ENCODE assay signal across 12 cellular contexts in genomic region chr5:74476197-74477081, GRCh38.
"Had no signal": no experiment of that assay in that cellular context is flagged by ENCODE, and none has a peak within 500 bp of the region (broad histone marks: within the 10 kb centered on the region; RNA-seq: fewer than 3 reads in every experiment).

No MANE protein-coding gene starts in this region.

- H3K4me3 ChIP-seq: lung, pancreas, thoracic aorta had no signal

- H3K36me3 ChIP-seq: pancreas, thoracic aorta had no signal

- H3K9me3 ChIP-seq: pancreas, thoracic aorta had no signal

- H3K27me3 ChIP-seq: pancreas had no signal

- H3K4me1 ChIP-seq: pancreas had no signal

- H3K27ac ChIP-seq: pancreas, thoracic aorta had no signal

- DNase-seq: activated CD4-positive, alpha-beta T cell treated with anti-CD3 and anti-CD28 coated beads, Interleukin-2, amount 50 U/mL, for 1 hour; activated CD4-positive, CD25-positive, alpha-beta regulatory T cell; activated effector memory CD4-positive, alpha-beta T cell treated with anti-CD3 and anti-CD28 coated beads, Interleukin-2, amount 50 U/mL, for 16 hours; activated T-cell treated with anti-CD3 and anti-CD28 coated beads, Interleukin-2, amount 50 U/mL, for 1 hour; left cardiac atrium; naive thymus-derived CD4-positive, alpha-beta T cell; pancreas; retina; stimulated activated CD4-positive, alpha-beta T cell treated with anti-CD3 and anti-CD28 coated beads, Interleukin-15, amount 100 ng/mL, for 24 hours; stimulated activated CD4-positive, alpha-beta T cell treated with anti-CD3 and anti-CD28 coated beads, Interleukin-4, amount 100 ng/mL, for 24 hours had no signal
